20 cellular contexts compared by ENCODE assay signal in genomic region chr5:72478684-72479083, GRCh38. TPM values are rescaled to one million over a fixed set of nuclear protein-coding genes. Genes with fewer than 3 reads are reported as not detected.
DNase-seq lines count a peak whose midpoint lies in the region; ATAC-seq, FAIRE-seq and TF ChIP-seq lines count a peak whose summit lies in the region.
"Had no signal": no experiment of that assay in that cellular context is flagged by ENCODE, and none has a peak within 500 bp of the region (broad histone marks: within the 10 kb centered on the region; RNA-seq: fewer than 3 reads in every experiment).

No MANE protein-coding gene starts in this region.

- no peak for TF ChIP-seq EP300 in gastroesophageal sphincter (IDR thresholded peaks at IDR 0.05)

- H3K9me3 Mint-ChIP-seq in activated CD4-positive, alpha-beta T cell treated with anti-CD3 and anti-CD28 coated beads for 36 hours (ENCODE audit: low read depth) = no peaks in the 10 kb centered on the region
- H3K9me3 Mint-ChIP-seq: memory B cell; natural killer cell treated with Interleukin-12 subunit alpha and Interleukin-12 subunit beta and Interleukin-15 and Interleukin-18, amount 100 ng/mL, for 72 hours had no signal

- ATAC-seq in gastroesophageal sphincter = peak; percentile 68
- ATAC-seq in HG02588 (IDR thresholded peaks at IDR 0.05; ENCODE audit: unreplicated experiment) = no peak
- no peak for ATAC-seq in activated CD4-positive, alpha-beta T cell treated with anti-CD3 and anti-CD28 coated beads for 36 hours
- ATAC-seq: natural killer cell treated with Interleukin-12 subunit alpha and Interleukin-12 subunit beta and Interleukin-15 and Interleukin-18, amount 100 ng/mL, for 72 hours; stimulated activated naive CD8-positive, alpha-beta T cell treated with anti-CD3 and anti-CD28 coated beads, Interleukin-15, Interleukin-2, amounts not matched to agents 100 U/mL and 50 U/mL, for 24 hours had no signal

- no peaks in the 10 kb centered on the region for H3K4me1 Mint-ChIP-seq in activated CD4-positive, alpha-beta T cell treated with anti-CD3 and anti-CD28 coated beads for 36 hours
- H3K4me1 Mint-ChIP-seq: CD4-positive, CD25-positive, alpha-beta regulatory T cell; memory B cell had no signal

- DNase-seq in AG20443 (ENCODE audit: low spot score) (peak; percentile 22), ascending aorta (ENCODE audit: low spot score in 2 of 2) (no peak), pons (ENCODE audit: low spot score) (peak; percentile 49), D721Med (ENCODE audit: insufficient read length, low spot score) (no peak), GM10248 (ENCODE audit: extremely low spot score) (no peak)
- no peak for DNase-seq in activated CD4-positive, alpha-beta T cell treated with anti-CD3 and anti-CD28 coated beads for 36 hours
- DNase-seq: ACHN; activated CD4-positive, alpha-beta T cell treated with anti-CD3 and anti-CD28 coated beads, Interleukin-2, amount 50 U/mL, for 1 hour; activated naive CD4-positive, alpha-beta T cell; CD4-positive, CD25-positive, alpha-beta regulatory T cell; colonic mucosa; NCI-H345; NK-92 treated with Interleukin-12 subunit alpha and Interleukin-12 subunit beta, amount 100 ng/mL, for 24 hours; stimulated activated naive CD8-positive, alpha-beta T cell treated with anti-CD3 and anti-CD28 coated beads, Interleukin-15, Interleukin-2, amounts not matched to agents 100 U/mL and 50 U/mL, for 24 hours had no signal

- intact Hi-C loops in ascending aorta (cut with DNase I) = no loop called here
- intact Hi-C loops in activated CD4-positive, alpha-beta T cell treated with anti-CD3 and anti-CD28 coated beads for 36 hours (cut with DNase I, micrococcal nuclease) = no loop called here

- no peak for TF ChIP-seq CTCF in ascending aorta (IDR thresholded peaks at IDR 0.05)
- no peak for TF ChIP-seq CTCF in gastroesophageal sphincter (IDR thresholded peaks at IDR 0.05)
- TF ChIP-seq CTCF in D721Med (IDR thresholded peaks at IDR 0.05; ENCODE audit: insufficient read depth, missing control alignments) = no peak
- no peak for TF ChIP-seq CTCF in GM10248 (IDR thresholded peaks at IDR 0.05; ENCODE audit: control extremely low read depth, extremely low read depth, low read depth, missing control alignments)

- H3K4me3 ChIP-seq in ascending aorta (no peak overlapping the region), gastroesophageal sphincter (no peak overlapping the region)
- H3K4me3 ChIP-seq: colonic mucosa had no signal

- H3K27me3 ChIP-seq in ascending aorta (no peaks in the 10 kb centered on the region), gastroesophageal sphincter (no peaks in the 10 kb centered on the region)
- H3K27me3 ChIP-seq: colonic mucosa had no signal

- no peaks in the 10 kb centered on the region for H3K9me3 ChIP-seq in ascending aorta
- no peaks in the 10 kb centered on the region for H3K9me3 ChIP-seq in gastroesophageal sphincter
- H3K9me3 ChIP-seq: colonic mucosa had no signal

- TF ChIP-seq POLR2A in gastroesophageal sphincter (IDR thresholded peaks at IDR 0.05) = no peak

- H3K27me3 Mint-ChIP-seq in activated CD4-positive, alpha-beta T cell treated with anti-CD3 and anti-CD28 coated beads for 36 hours = peaks cover 18% of the 10 kb centered on the region
- H3K27me3 Mint-ChIP-seq: CD4-positive, CD25-positive, alpha-beta regulatory T cell had no signal

- no peak overlapping the region for H3K27ac Mint-ChIP-seq in activated CD4-positive, alpha-beta T cell treated with anti-CD3 and anti-CD28 coated beads for 36 hours
- H3K27ac Mint-ChIP-seq: CD4-positive, CD25-positive, alpha-beta regulatory T cell; memory B cell; natural killer cell treated with Interleukin-12 subunit alpha and Interleukin-12 subunit beta and Interleukin-15 and Interleukin-18, amount 100 ng/mL, for 72 hours had no signal

- POLR2A ChIA-PET in GM10248 (lab: Yijun Ruan, JAX) = no interaction called here
- POLR2A ChIA-PET in activated CD4-positive, alpha-beta T cell treated with anti-CD3 and anti-CD28 coated beads for 36 hours (lab: Charles Lee) = no interaction called here

- WGBS in gastroesophageal sphincter (ENCODE audit: low coverage in 1 of 2), 2 donors = 0% methylated on average over 1 of the region's 1 CpG

- H3K4me1 ChIP-seq in ascending aorta (peaks cover 5 to 6% of the 10 kb centered on the region in 2 donors), gastroesophageal sphincter (peaks cover 2 to 23% (median 11%) of the 10 kb centered on the region in 3 donors)
- H3K4me1 ChIP-seq: colonic mucosa had no signal

- CTCF ChIA-PET in GM10248 (lab: Yijun Ruan, JAX) = interaction anchor here (0.9 to 1.1 kb wide), 2 partner anchors 11 to 13 kb away, joined by 3 to 4 read pairs; no protein-coding TSS in a partner anchor
- CTCF ChIA-PET in activated CD4-positive, alpha-beta T cell treated with anti-CD3 and anti-CD28 coated beads for 36 hours (lab: Charles Lee) = no interaction called here

- peak overlapping the region; percentile 37 to 61 for H3K27ac ChIP-seq in ascending aorta
- peak overlapping the region; percentile 39 to 56 (median 48) for H3K27ac ChIP-seq in gastroesophageal sphincter
- H3K27ac ChIP-seq: colonic mucosa, RWPE1 had no signal

- no peak for FAIRE-seq in D721Med (lab: Jason Lieb, UNC)
- FAIRE-seq: TTC549 had no signal

- H3K36me3 ChIP-seq in ascending aorta (no peaks in the 10 kb centered on the region), gastroesophageal sphincter (no peaks in the 10 kb centered on the region)
- H3K36me3 ChIP-seq: colonic mucosa had no signal

- no peak overlapping the region for H3K4me3 Mint-ChIP-seq in activated CD4-positive, alpha-beta T cell treated with anti-CD3 and anti-CD28 coated beads for 36 hours
- H3K4me3 Mint-ChIP-seq: CD4-positive, CD25-positive, alpha-beta regulatory T cell; memory B cell; natural killer cell treated with Interleukin-12 subunit alpha and Interleukin-12 subunit beta and Interleukin-15 and Interleukin-18, amount 100 ng/mL, for 72 hours had no signal

- H3K36me3 Mint-ChIP-seq in activated CD4-positive, alpha-beta T cell treated with anti-CD3 and anti-CD28 coated beads for 36 hours (ENCODE audit: low read depth) = no peaks in the 10 kb centered on the region
- H3K36me3 Mint-ChIP-seq: CD4-positive, CD25-positive, alpha-beta regulatory T cell; memory B cell; natural killer cell treated with Interleukin-12 subunit alpha and Interleukin-12 subunit beta and Interleukin-15 and Interleukin-18, amount 100 ng/mL, for 72 hours had no signal

RNA-seq across cellular contexts. Expression of gene ZNF366, which starts 28.5 kb away (rescaled TPM):
- total RNA-seq in ascending aorta (7.9 TPM), gastroesophageal sphincter (1 to 10 TPM; 2.8 to 6.5 (median 4.9) TPM)
- total RNA-seq in activated CD4-positive, alpha-beta T cell treated with anti-CD3 and anti-CD28 coated beads for 36 hours = not detected
- total RNA-seq: CD4-positive, CD25-positive, alpha-beta regulatory T cell; natural killer cell treated with Interleukin-12 subunit alpha and Interleukin-12 subunit beta and Interleukin-15 and Interleukin-18, amount 100 ng/mL, for 72 hours had no signal

Comparison
In these comparisons a context has a peak if more than half of its experiments do, and no peak if none do; other contexts are left out.
1. DNase-seq: peak in AG20443 (single experiment) and pons (single experiment); none in ascending aorta (0 of 2), D721Med (single experiment), GM10248 (single experiment) and activated CD4-positive, alpha-beta T cell treated with anti-CD3 and anti-CD28 coated beads for 36 hours (single experiment).